ENCODE assay signal across 27 cellular contexts in genomic region chr2:239983004-239983778, GRCh38. TPM values are rescaled to one million over a fixed set of nuclear protein-coding genes. Genes with fewer than 3 reads are reported as not detected.
"Had no signal": no experiment of that assay in that cellular context is flagged by ENCODE, and none has a peak within 500 bp of the region (broad histone marks: within the 10 kb centered on the region; RNA-seq: fewer than 3 reads in every experiment).

No MANE protein-coding gene starts in this region.

- H3K4me1 Mint-ChIP-seq: activated naive CD8-positive, alpha-beta T cell treated with anti-CD3 and anti-CD28 coated beads, Interleukin-2, amount 10 ng/mL, durations not matched to agents 7 days and 5 days; neural crest cell; stimulated activated naive CD8-positive, alpha-beta T cell treated with anti-CD3 and anti-CD28 coated beads, Interleukin-15, amount 100 ng/mL, for 72 hours had no signal

- ATAC-seq: gastrocnemius medialis; left colon; right lobe of liver; stimulated activated naive CD8-positive, alpha-beta T cell treated with anti-CD3 and anti-CD28 coated beads, Interleukin-15, amount 100 ng/mL, for 72 hours had no signal

- H3K4me3 Mint-ChIP-seq: activated CD4-positive, alpha-beta T cell treated with anti-CD3 and anti-CD28 coated beads, Interleukin-2, amount 10 ng/mL, durations not matched to agents 7 days and 5 days; activated naive CD4-positive, alpha-beta T cell treated with anti-CD3 and anti-CD28 coated beads for 36 hours; activated naive CD8-positive, alpha-beta T cell treated with anti-CD3 and anti-CD28 coated beads, Interleukin-2, amount 10 ng/mL, durations not matched to agents 7 days and 5 days; memory B cell; neural crest cell; stimulated activated naive CD8-positive, alpha-beta T cell treated with anti-CD3 and anti-CD28 coated beads, Interleukin-15, amount 100 ng/mL, for 72 hours had no signal

- H3K27me3 Mint-ChIP-seq: activated CD4-positive, alpha-beta T cell treated with anti-CD3 and anti-CD28 coated beads, Interleukin-2, amount 10 ng/mL, durations not matched to agents 7 days and 5 days; activated naive CD8-positive, alpha-beta T cell treated with anti-CD3 and anti-CD28 coated beads, Interleukin-2, amount 10 ng/mL, durations not matched to agents 7 days and 5 days; memory B cell; stimulated activated naive CD8-positive, alpha-beta T cell treated with anti-CD3 and anti-CD28 coated beads, Interleukin-15, amount 100 ng/mL, for 72 hours had no signal

- H3K9me3 Mint-ChIP-seq: stimulated activated naive CD8-positive, alpha-beta T cell treated with anti-CD3 and anti-CD28 coated beads, Interleukin-15, amount 100 ng/mL, for 72 hours had no signal

- H3K27ac ChIP-seq: colonic mucosa, esophagus squamous epithelium, gastrocnemius medialis, right lobe of liver, skin epidermis, tibial artery, VCaP had no signal

- H3K27ac Mint-ChIP-seq: activated CD4-positive, alpha-beta T cell treated with anti-CD3 and anti-CD28 coated beads, Interleukin-2, amount 10 ng/mL, durations not matched to agents 7 days and 5 days; activated naive CD4-positive, alpha-beta T cell treated with anti-CD3 and anti-CD28 coated beads for 36 hours; activated naive CD8-positive, alpha-beta T cell treated with anti-CD3 and anti-CD28 coated beads, Interleukin-2, amount 10 ng/mL, durations not matched to agents 7 days and 5 days; memory B cell had no signal

- H3K4me1 ChIP-seq: colonic mucosa, gastrocnemius medialis, right lobe of liver, tibial artery had no signal

- H3K4me3 ChIP-seq: colonic mucosa, esophagus squamous epithelium, gastrocnemius medialis, right lobe of liver, skin epidermis, tibial artery had no signal

- H3K27me3 ChIP-seq: colonic mucosa, esophagus squamous epithelium, gastrocnemius medialis, right lobe of liver, tibial artery had no signal

- DNase-seq: activated CD4-positive, alpha-beta T cell treated with anti-CD3 and anti-CD28 coated beads, Interleukin-2, amount 10 ng/mL, durations not matched to agents 7 days and 5 days; activated CD4-positive, CD25-positive, alpha-beta regulatory T cell treated with anti-CD3 and anti-CD28 coated beads, Interleukin-2, amount 50 U/mL, for 72 hours; activated naive CD4-positive, alpha-beta T cell treated with anti-CD3 and anti-CD28 coated beads for 36 hours; activated naive CD8-positive, alpha-beta T cell treated with anti-CD3 and anti-CD28 coated beads, Interleukin-2, amount 10 ng/mL, durations not matched to agents 7 days and 5 days; activated T-cell treated with anti-CD3 and anti-CD28 coated beads, Interleukin-2, amount 50 U/mL, for 48 hours; amniotic stem cell; colonic mucosa; esophagus squamous epithelium; gastrocnemius medialis; left colon; occipital lobe; posterior cingulate gyrus; right lobe of liver; stimulated activated CD4-positive, alpha-beta T cell treated with anti-CD3 and anti-CD28 coated beads, Interleukin-1b, Interleukin-23, amount 100 ng/mL, for 48 hours; stimulated activated naive CD8-positive, alpha-beta T cell treated with anti-CD3 and anti-CD28 coated beads, Interleukin-15, amount 100 ng/mL, for 72 hours; tibial artery had no signal

- H3K9me3 ChIP-seq: colonic mucosa, gastrocnemius medialis, right lobe of liver had no signal

RNA-seq across cellular contexts. Expression of gene OR6B2, which starts 47.0 kb away (rescaled TPM):
- total RNA-seq: activated CD4-positive, alpha-beta T cell treated with anti-CD3 and anti-CD28 coated beads, Interleukin-2, amount 10 ng/mL, durations not matched to agents 7 days and 5 days; activated CD8-positive, alpha-beta memory T cell treated with anti-CD3 and anti-CD28 coated beads for 36 hours; activated naive CD4-positive, alpha-beta T cell treated with anti-CD3 and anti-CD28 coated beads for 36 hours; activated naive CD8-positive, alpha-beta T cell treated with anti-CD3 and anti-CD28 coated beads, Interleukin-2, amount 10 ng/mL, durations not matched to agents 7 days and 5 days; bronchial epithelial cell; colonic mucosa; esophagus squamous epithelium; gastrocnemius medialis; left colon; lower leg skin; mononuclear cell; neural crest cell; occipital lobe; right lobe of liver; T-helper 2 cell treated with Interferon-gamma antibody and Interleukin-4, amounts not matched to agents 100 ng/mL and 5 ng/mL, for 36 hours; urinary bladder had no signal
- polyA plus RNA-seq: keratinocyte, urinary bladder had no signal
